ENCODE assay signal across 8 cellular contexts in the genomic region with DNA sequence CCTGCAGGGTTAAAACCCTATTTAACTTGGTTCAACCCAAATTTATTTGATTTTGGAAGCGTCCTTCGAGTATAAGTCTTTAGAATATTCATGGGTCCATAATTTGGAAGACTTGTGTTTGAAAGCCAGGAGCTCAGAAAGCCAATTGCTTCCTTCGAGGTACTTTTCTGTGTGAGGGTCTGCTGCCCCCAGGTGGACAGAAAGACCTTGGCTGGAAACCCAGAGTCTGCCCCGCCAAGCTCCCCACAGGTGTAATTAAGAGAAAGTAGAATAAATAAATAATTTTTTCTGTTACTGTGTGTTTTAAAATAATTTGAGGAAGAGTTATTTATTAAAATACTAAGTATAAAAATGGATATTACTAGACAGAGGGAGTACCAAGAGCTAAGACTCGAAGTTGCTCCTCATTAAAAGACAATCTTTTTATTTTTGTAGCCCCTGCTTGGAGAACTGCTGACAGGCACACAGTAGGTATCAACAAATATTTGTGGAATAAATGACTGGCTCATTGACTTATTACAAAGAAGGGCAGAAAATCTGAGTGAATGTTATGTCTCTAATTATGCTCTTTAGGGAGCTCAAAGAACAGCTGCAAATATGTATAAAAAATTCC.
DNase-seq lines count a peak whose midpoint lies in the region; ATAC-seq and TF ChIP-seq lines count a peak whose summit lies in the region.

No MANE protein-coding gene starts in this region.

- H3K4me1 Mint-ChIP-seq in activated naive CD4-positive, alpha-beta T cell treated with anti-CD3 and anti-CD28 coated beads, Interleukin-2, amount 10 ng/mL, durations not matched to agents 7 days and 5 days = no peaks in the 10 kb centered on the region
- H3K4me1 Mint-ChIP-seq in brain = no peaks in the 10 kb centered on the region

- no peaks in the 10 kb centered on the region for H3K36me3 Mint-ChIP-seq in activated naive CD4-positive, alpha-beta T cell treated with anti-CD3 and anti-CD28 coated beads, Interleukin-2, amount 10 ng/mL, durations not matched to agents 7 days and 5 days
- H3K36me3 Mint-ChIP-seq in brain = no peaks in the 10 kb centered on the region

- CTCF ChIA-PET in activated naive CD4-positive, alpha-beta T cell treated with anti-CD3 and anti-CD28 coated beads, Interleukin-2, amount 10 ng/mL, durations not matched to agents 7 days and 5 days (lab: Charles Lee) = interaction anchor here (0.6 to 1.7 kb wide), 8 partner anchors 20 to 906 kb away, joined by 3 to 4 read pairs (median 4); no protein-coding TSS in a partner anchor

- H3K27ac ChIP-seq in osteoblast (ENCODE audit: low read depth, low read length) = no peak overlapping the region

- H3K4me2 ChIP-seq in osteoblast (ENCODE audit: insufficient read depth, low read length) = no peak overlapping the region

- ATAC-seq in HG03442 (IDR thresholded peaks at IDR 0.05; ENCODE audit: unreplicated experiment) = no peak
- no peak for ATAC-seq in HG03521 (IDR thresholded peaks at IDR 0.05; ENCODE audit: unreplicated experiment)
- ATAC-seq in HG02870 (IDR thresholded peaks at IDR 0.05; ENCODE audit: unreplicated experiment) = no peak

- no peaks in the 10 kb centered on the region for H3K4me1 ChIP-seq in osteoblast (ENCODE audit: insufficient read depth, low read length)

- H3K9me3 Mint-ChIP-seq in activated naive CD4-positive, alpha-beta T cell treated with anti-CD3 and anti-CD28 coated beads, Interleukin-2, amount 10 ng/mL, durations not matched to agents 7 days and 5 days = no peaks in the 10 kb centered on the region
- H3K9me3 Mint-ChIP-seq in brain = peaks cover 0 to 3% (median 0%) of the 10 kb centered on the region in 5 experiments

- H3K4me3 ChIP-seq in osteoblast (ENCODE audit: insufficient read depth, low read length) = no peak overlapping the region

- no peak overlapping the region for H2AFZ ChIP-seq in osteoblast (ENCODE audit: low read length)

- no peaks in the 10 kb centered on the region for H3K27me3 ChIP-seq in osteoblast (ENCODE audit: insufficient read depth, low read length)

- H3K79me2 ChIP-seq in osteoblast (ENCODE audit: insufficient read depth, low read length) = no peaks in the 10 kb centered on the region

- peak; percentile 27 for DNase-seq in activated naive CD4-positive, alpha-beta T cell treated with anti-CD3 and anti-CD28 coated beads, Interleukin-2, amount 10 ng/mL, durations not matched to agents 7 days and 5 days
- no peak for DNase-seq in activated naive CD4-positive, alpha-beta T cell treated with Interleukin-2 at 50 U/mL for 16 hours
- peak; percentile 9 for DNase-seq in NCI-H2081 treated with DMSO at 0.1 percent for 48 hours (lab: John Stamatoyannopoulos, UW)
- peak; percentile 6 for DNase-seq in osteoblast (ENCODE audit: insufficient read length, low spot score, missing footprints)

- no peaks in the 10 kb centered on the region for H3K9me3 ChIP-seq in osteoblast (ENCODE audit: low read depth, low read length)

- TF ChIP-seq CTCF in brain (conservative IDR thresholded peaks at IDR 0.05) (peak; percentile 73 to 88), osteoblast (IDR thresholded peaks at IDR 0.05; ENCODE audit: extremely low read depth, low read depth, low read length) (peak; percentile 22)

- no peaks in the 10 kb centered on the region for H3K36me3 ChIP-seq in osteoblast (ENCODE audit: insufficient read depth, low read length)

- H3K27me3 Mint-ChIP-seq in activated naive CD4-positive, alpha-beta T cell treated with anti-CD3 and anti-CD28 coated beads, Interleukin-2, amount 10 ng/mL, durations not matched to agents 7 days and 5 days = no peaks in the 10 kb centered on the region
- H3K27me3 Mint-ChIP-seq in brain = peaks cover 3% of the 10 kb centered on the region

- H3K27ac Mint-ChIP-seq in activated naive CD4-positive, alpha-beta T cell treated with anti-CD3 and anti-CD28 coated beads, Interleukin-2, amount 10 ng/mL, durations not matched to agents 7 days and 5 days = no peak overlapping the region
- H3K27ac Mint-ChIP-seq in brain = no peak overlapping the region

- H4K20me1 ChIP-seq in osteoblast (ENCODE audit: insufficient read depth, low read length) = no peaks in the 10 kb centered on the region

- no peak overlapping the region for H3K4me3 Mint-ChIP-seq in activated naive CD4-positive, alpha-beta T cell treated with anti-CD3 and anti-CD28 coated beads, Interleukin-2, amount 10 ng/mL, durations not matched to agents 7 days and 5 days
- no peak overlapping the region for H3K4me3 Mint-ChIP-seq in brain
